ENCODE assay signal across 19 cellular contexts in the genomic region with DNA sequence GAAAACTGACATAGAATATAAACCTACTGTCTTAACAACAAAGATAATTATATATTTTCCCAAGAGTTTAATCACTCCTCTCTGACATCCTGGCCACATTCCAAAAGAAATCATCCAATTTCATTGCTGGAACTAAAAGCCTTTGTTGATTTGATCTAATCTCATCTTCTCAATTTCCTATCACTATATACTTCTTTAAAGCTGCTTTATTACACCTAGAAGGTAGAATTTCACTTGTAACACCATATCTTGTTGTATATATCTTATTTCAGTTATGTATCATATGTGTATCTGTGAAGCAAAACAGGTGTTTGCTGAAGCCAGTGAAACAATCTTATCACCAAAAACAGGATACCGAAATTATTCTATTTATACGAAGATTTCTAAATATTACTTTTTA.
DNase-seq lines count a peak whose midpoint lies in the region.
"Had no signal": no experiment of that assay in that cellular context is flagged by ENCODE, and none has a peak within 500 bp of the region (broad histone marks: within the 10 kb centered on the region; RNA-seq: fewer than 3 reads in every experiment).

No MANE protein-coding gene starts in this region.

- DNase-seq in NCI-H2107 treated with DMSO at 0.1 percent for 48 hours (lab: John Stamatoyannopoulos, UW; ENCODE audit: unreplicated experiment) (peak; percentile 57), NCI-H2107 (lab: John Stamatoyannopoulos, UW) (no peak), NCI-H1105 treated with DMSO at 0.1 percent for 48 hours (lab: John Stamatoyannopoulos, UW) (peak; percentile 84), NCI-H2081 treated with DMSO at 0.1 percent for 48 hours (lab: John Stamatoyannopoulos, UW) (peak; percentile 52), NCI-H748 (lab: John Stamatoyannopoulos, UW; ENCODE audit: unreplicated experiment) (peak; percentile 83), dedifferentiated amniotic fluid mesenchymal stem cell (ENCODE audit: extremely low spot score) (no peak)
- no peak for DNase-seq in effector CD4-positive, alpha-beta T cell
- no peak for DNase-seq in activated CD4-positive, alpha-beta T cell treated with anti-CD3 and anti-CD28 coated beads for 1 hour
- DNase-seq: 8988T; CD4-positive, alpha-beta memory T cell; DMS53; GDM1; NCI-H2029; NCI-H774; PC-9; RPMI8226; SHP77; SW 1271; T-helper 17 cell had no signal

Comparison
In these comparisons a context has a peak if more than half of its experiments do, and no peak if none do; other contexts are left out.
1. DNase-seq: peak in NCI-H2107 treated with DMSO at 0.1 percent for 48 hours (single experiment), NCI-H1105 treated with DMSO at 0.1 percent for 48 hours (single experiment), NCI-H2081 treated with DMSO at 0.1 percent for 48 hours (single experiment) and NCI-H748 (single experiment); none in NCI-H2107 (single experiment), effector CD4-positive, alpha-beta T cell (single experiment), dedifferentiated amniotic fluid mesenchymal stem cell (single experiment) and activated CD4-positive, alpha-beta T cell treated with anti-CD3 and anti-CD28 coated beads for 1 hour (single experiment).